13 cellular contexts compared by ENCODE assay signal in the genomic region with DNA sequence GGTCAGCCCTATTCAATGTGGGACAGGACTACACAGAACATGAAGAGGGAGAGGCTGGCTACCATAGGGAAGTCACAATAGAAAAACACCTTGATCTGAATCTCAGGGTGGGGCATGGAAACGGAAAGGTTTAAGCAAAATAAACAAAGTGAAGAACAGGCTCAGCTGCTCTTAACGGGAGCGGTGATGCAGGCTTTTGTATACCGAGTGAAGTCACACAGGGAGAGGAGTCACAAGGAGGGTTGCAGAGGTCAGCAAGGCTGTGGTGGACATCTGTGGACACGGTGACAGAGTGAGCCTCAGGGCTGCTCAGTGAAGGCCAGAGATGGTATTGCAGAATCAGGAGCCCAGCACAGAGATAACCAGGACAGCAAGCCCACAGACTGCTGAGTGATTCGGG. TPM values are rescaled to one million over a fixed set of nuclear protein-coding genes. Genes with fewer than 3 reads are reported as not detected.
DNase-seq lines count a peak whose midpoint lies in the region; ATAC-seq, FAIRE-seq and TF ChIP-seq lines count a peak whose summit lies in the region.
"Had no signal": no experiment of that assay in that cellular context is flagged by ENCODE, and none has a peak within 500 bp of the region (broad histone marks: within the 10 kb centered on the region; RNA-seq: fewer than 3 reads in every experiment).

No MANE protein-coding gene starts in this region.

- H3K9me3 ChIP-seq in KOPT-K1 (ENCODE audit: insufficient read depth, low read length, poor library complexity, severe bottlenecking), result peaks cover 8% of the 10 kb centered on the region

- H3K36me3 ChIP-seq in KOPT-K1 (ENCODE audit: insufficient read depth, low read length) (no peaks in the 10 kb centered on the region), bronchial epithelial cell (ENCODE audit: control insufficient read depth, insufficient read depth, low read length) (no peaks in the 10 kb centered on the region)
- H3K36me3 ChIP-seq: WERI-Rb-1 had no signal

- TF ChIP-seq CTCF in bronchial epithelial cell (IDR thresholded peaks at IDR 0.05; ENCODE audit: insufficient read depth, low read length, severe bottlenecking), result no peak
- TF ChIP-seq CTCF in foreskin fibroblast (IDR thresholded peaks at IDR 0.05; ENCODE audit: low read depth, low read length), result no peak

- peak overlapping the region; percentile 20 to 87 (median 65) for H3K4me3 Mint-ChIP-seq in naive thymus-derived CD8-positive, alpha-beta T cell

- no peaks in the 10 kb centered on the region for H3K27me3 ChIP-seq in bronchial epithelial cell (ENCODE audit: control insufficient read depth, insufficient read depth, low read length)

- H3K27me3 Mint-ChIP-seq in naive thymus-derived CD8-positive, alpha-beta T cell, result no peaks in the 10 kb centered on the region

- intact Hi-C loops in Right ventricle myocardium inferior (cut with DNase I), result no loop called here

- peaks cover 0 to 7% (median 2%) of the 10 kb centered on the region in 9 donors for H3K9me3 Mint-ChIP-seq in naive thymus-derived CD8-positive, alpha-beta T cell

- peak overlapping the region; percentile 100 for H3K27ac ChIP-seq in KOPT-K1 (ENCODE audit: low read depth, low read length, poor library complexity, severe bottlenecking)
- H3K27ac ChIP-seq: 22Rv1, WERI-Rb-1 had no signal

- H3K4me3 ChIP-seq in bronchial epithelial cell (ENCODE audit: low read depth, low read length) (no peak overlapping the region), foreskin fibroblast (ENCODE audit: low read depth in 1 of 2, low read length in 2 of 2) (no peak overlapping the region)

- H3K4me1 Mint-ChIP-seq in naive thymus-derived CD8-positive, alpha-beta T cell, result peaks cover 66 to 100% (median 99%) of the 10 kb centered on the region in 4 donors

- ATAC-seq in naive thymus-derived CD8-positive, alpha-beta T cell, result peak in 1 of 2 donors; percentile 7
- ATAC-seq in Right ventricle myocardium inferior, result no peak

- no peak for FAIRE-seq in bronchial epithelial cell (lab: Jason Lieb, UNC)

- DNase-seq in DMS153 (lab: John Stamatoyannopoulos, UW), result peak; percentile 72
- no peak for DNase-seq in DMS153 treated with DMSO at 0.1 percent for 48 hours (lab: John Stamatoyannopoulos, UW; ENCODE audit: unreplicated experiment)
- peak; percentile 10 for DNase-seq in bronchial epithelial cell (ENCODE audit: low read depth)
- no peak for DNase-seq in naive thymus-derived CD8-positive, alpha-beta T cell
- DNase-seq in ecto neural progenitor cell (ENCODE audit: low spot score), result no peak
- DNase-seq in foreskin fibroblast, result no peak
- no peak for DNase-seq in Right ventricle myocardium inferior (ENCODE audit: missing footprints)
- DNase-seq: MV-4-11, NCI-H524, SHP77 treated with DMSO at 0.1 percent for 48 hours, WERI-Rb-1 had no signal

- POLR2A ChIA-PET in naive thymus-derived CD8-positive, alpha-beta T cell (lab: Charles Lee), result interaction anchor here (0.8 to 8.3 kb wide), 17 partner anchors 9 to 210 kb away, joined by 3 to 63 read pairs (median 4); partner anchors contain the start of gene SECISBP2

- peak overlapping the region; percentile 81 to 97 (median 95) for H3K27ac Mint-ChIP-seq in naive thymus-derived CD8-positive, alpha-beta T cell

- H3K36me3 Mint-ChIP-seq in naive thymus-derived CD8-positive, alpha-beta T cell, result peaks cover 0 to 5% (median 2%) of the 10 kb centered on the region in 3 donors

RNA-seq across cellular contexts. Expression of gene SEMA4D, which starts 30.6 kb away (rescaled TPM):
- total RNA-seq in bronchial epithelial cell, result 1.8 and 6.1 TPM in 2 replicates
- total RNA-seq in naive thymus-derived CD8-positive, alpha-beta T cell, result 100 to 1,000 TPM; 565 to 573 TPM
- 100 to 1,000 TPM; 154 to 359 (median 176) TPM for polyA plus RNA-seq in naive thymus-derived CD8-positive, alpha-beta T cell
- 24.1 TPM for total RNA-seq in Right ventricle myocardium inferior

Comparison
In these comparisons a context has a peak if more than half of its experiments do, and no peak if none do; other contexts are left out.
1. DNase-seq: peak in DMS153 (single experiment) and bronchial epithelial cell (single experiment); none in DMS153 treated with DMSO at 0.1 percent for 48 hours (single experiment), naive thymus-derived CD8-positive, alpha-beta T cell (0 of 10), ecto neural progenitor cell (single experiment), foreskin fibroblast (0 of 2) and Right ventricle myocardium inferior (single experiment).
2. RNA of gene SEMA4D, which starts 30.6 kb away (total RNA-seq): 565 to 573 TPM in naive thymus-derived CD8-positive, alpha-beta T cell; 24.1 TPM in Right ventricle myocardium inferior (single experiment) and 1.8 to 6.1 TPM in bronchial epithelial cell; every median in the first group is over 10 times any median in the second.